8 cellular contexts compared by ENCODE assay signal in the genomic region with DNA sequence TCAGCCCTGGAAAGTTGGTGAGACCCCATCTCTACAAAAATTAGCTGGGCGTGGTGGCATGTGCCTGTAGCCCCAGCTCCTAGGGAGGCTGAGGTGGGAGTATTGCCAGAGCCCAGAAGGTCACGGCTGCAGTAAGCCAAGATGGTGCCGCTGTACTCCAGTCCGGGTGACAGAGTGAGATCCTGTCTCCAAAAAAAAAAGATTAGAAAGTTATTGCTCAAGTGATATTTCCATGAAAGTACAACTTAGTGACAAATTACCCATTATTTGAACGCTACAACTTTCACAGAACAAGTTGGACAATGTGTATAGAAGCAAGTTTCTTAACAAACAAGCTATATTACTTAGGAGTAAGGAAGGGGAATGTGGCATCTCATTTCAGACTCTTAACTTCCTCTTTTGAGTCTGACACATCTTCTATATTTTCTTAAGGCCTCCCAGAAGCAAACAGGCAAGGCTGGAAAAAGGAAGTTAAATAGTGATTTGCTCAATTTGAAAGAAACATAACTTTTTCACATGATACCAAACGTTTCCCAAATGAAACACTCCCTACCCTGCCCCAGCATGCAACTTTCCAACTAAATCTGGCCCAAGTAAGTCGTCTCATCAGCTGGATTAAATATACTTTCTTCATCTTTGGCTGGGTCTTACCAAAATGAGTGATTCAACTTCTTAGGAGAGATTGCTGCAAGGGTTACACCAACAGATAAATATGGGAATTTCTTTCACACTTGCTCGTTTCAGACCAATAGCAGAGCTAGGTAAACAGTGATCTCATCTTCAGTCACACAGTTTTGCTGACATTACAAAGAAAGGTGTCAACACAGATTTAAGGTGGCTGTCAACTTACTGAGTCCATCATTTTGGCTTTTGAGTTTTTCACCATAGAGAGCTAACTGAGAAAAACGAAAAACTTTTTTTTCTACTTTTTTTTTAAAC.
A peak's percentile ranks its signal among the peaks of the same experiment; 100 is the strongest.
DNase-seq lines count a peak whose midpoint lies in the region; ATAC-seq and TF ChIP-seq lines count a peak whose summit lies in the region.

No MANE protein-coding gene starts in this region.

- TF ChIP-seq CTCF in AG10803 (conservative IDR thresholded peaks at IDR 0.05; ENCODE audit: low read length): no peak
- TF ChIP-seq CTCF in OCI-LY3 (IDR thresholded peaks at IDR 0.05; ENCODE audit: low read depth, low read length): no peak
- TF ChIP-seq CTCF in coronary artery (IDR thresholded peaks at IDR 0.05): no peak

- peaks cover 53% of the 10 kb centered on the region for H3K4me1 ChIP-seq in OCI-LY3 (ENCODE audit: low read length)
- peaks cover 33% of the 10 kb centered on the region for H3K4me1 ChIP-seq in mucosa of stomach (ENCODE audit: control insufficient read depth, insufficient read depth, low read length)

- peak overlapping the region; percentile 90 for H3K4me2 ChIP-seq in OCI-LY3 (ENCODE audit: low read length)

- H3K9ac ChIP-seq in OCI-LY3 (ENCODE audit: low read length) (peak overlapping the region; percentile 74), mucosa of stomach (ENCODE audit: low read length) (peak overlapping the region; percentile 70)

- H4K20me1 ChIP-seq in OCI-LY3 (ENCODE audit: insufficient read depth, low read length): no peaks in the 10 kb centered on the region

- H3K27ac ChIP-seq in OCI-LY3 (ENCODE audit: low read length): peak overlapping the region; percentile 98
- H3K27ac ChIP-seq in coronary artery: peak overlapping the region; percentile 80 to 82

- H3K36me3 ChIP-seq in OCI-LY3 (replicated peaks; ENCODE audit: low read depth, low read length) (peaks cover 3% of the 10 kb centered on the region), mucosa of stomach (ENCODE audit: control insufficient read depth, insufficient read depth, low read length) (no peaks in the 10 kb centered on the region)

- H3K27me3 ChIP-seq in OCI-LY3 (ENCODE audit: low read depth, low read length) (no peaks in the 10 kb centered on the region), mucosa of stomach (ENCODE audit: control insufficient read depth, insufficient read depth, low read length) (no peaks in the 10 kb centered on the region)

- no peak overlapping the region for H3K4me3 ChIP-seq in AG10803 (ENCODE audit: low read length)
- H3K4me3 ChIP-seq in OCI-LY3 (ENCODE audit: low read length): peak overlapping the region; percentile 64
- no peak overlapping the region for H3K4me3 ChIP-seq in coronary artery
- H3K4me3 ChIP-seq in mucosa of stomach (ENCODE audit: low read length): no peak overlapping the region

- H3K79me2 ChIP-seq in OCI-LY3 (ENCODE audit: low read length): no peaks in the 10 kb centered on the region

- DNase-seq in AG10803 (ENCODE audit: low read depth) (peak; percentile 83), coronary artery (ENCODE audit: low spot score) (no peak), NCI-H2107 (lab: John Stamatoyannopoulos, UW) (no peak)
- DNase-seq in activated effector memory CD4-positive, alpha-beta T cell treated with anti-CD3 and anti-CD28 coated beads, Interleukin-2, amount 50 U/mL, for 16 hours: no peak

- H2AFZ ChIP-seq in OCI-LY3 (ENCODE audit: low read depth, low read length): peak overlapping the region; percentile 41; the same call in 1 of the 2 replicates

- ATAC-seq in GM21515 (IDR thresholded peaks at IDR 0.05; ENCODE audit: unreplicated experiment): peak; percentile 50
- ATAC-seq in HG03571 (IDR thresholded peaks at IDR 0.05; ENCODE audit: unreplicated experiment): no peak

- no peaks in the 10 kb centered on the region for H3K9me3 ChIP-seq in OCI-LY3 (ENCODE audit: insufficient read depth, low read length)
- H3K9me3 ChIP-seq in mucosa of stomach (ENCODE audit: control insufficient read depth, low read length): no peaks in the 10 kb centered on the region
